In genomic region chr17:32805029-32805976, GRCh38 we compare ENCODE assay signal across 30 cellular contexts.
DNase-seq lines count a peak whose midpoint lies in the region; ATAC-seq and TF ChIP-seq lines count a peak whose summit lies in the region.
"Had no signal": no experiment of that assay in that cellular context is flagged by ENCODE, and none has a peak within 500 bp of the region (broad histone marks: within the 10 kb centered on the region; RNA-seq: fewer than 3 reads in every experiment).

No MANE protein-coding gene starts in this region.

- H3K4me2 ChIP-seq in osteoblast (ENCODE audit: insufficient read depth, low read length) = no peak overlapping the region

- no peak for TF ChIP-seq CTCF in osteoblast (IDR thresholded peaks at IDR 0.05; ENCODE audit: extremely low read depth, low read depth, low read length)

- H3K36me3 ChIP-seq in osteoblast (ENCODE audit: insufficient read depth, low read length) = no peaks in the 10 kb centered on the region
- H3K36me3 ChIP-seq: esophagus muscularis mucosa, SJCRH30, vagina, WERI-Rb-1 had no signal

- DNase-seq in ELR (ENCODE audit: low read depth) (peak; percentile 57), epithelial cell of prostate (ENCODE audit: low read depth, low spot score) (no peak), osteoblast (ENCODE audit: insufficient read length, low spot score, missing footprints) (peak; percentile 76), NCI-H2029 (lab: John Stamatoyannopoulos, UW) (no peak), NCI-H774 (lab: John Stamatoyannopoulos, UW) (no peak), NCI-H82 treated with DMSO at 0.1 percent for 48 hours (lab: John Stamatoyannopoulos, UW; ENCODE audit: unreplicated experiment) (no peak)
- DNase-seq: ACHN; activated CD4-positive, alpha-beta T cell treated with anti-CD3 and anti-CD28 coated beads for 4 hours; activated CD8-positive, alpha-beta T cell treated with anti-CD3 and anti-CD28 coated beads, Interleukin-2, amount 10 ng/mL, durations not matched to agents 7 days and 5 days; activated T-cell treated with anti-CD3 and anti-CD28 coated beads for 4 hours; CD4-positive, alpha-beta memory T cell; H7; KG1; left cardiac atrium; NCI-H1930; NCI-H526 treated with DMSO at 0.1 percent for 48 hours; retina; SJCRH30; small intestine; stimulated activated naive CD8-positive, alpha-beta T cell treated with anti-CD3 and anti-CD28 coated beads, Interleukin-15, Interleukin-2, amounts not matched to agents 100 U/mL and 50 U/mL, for 24 hours; T1000; testis; WERI-Rb-1 had no signal

- H3K27ac ChIP-seq in epithelial cell of prostate (peak overlapping the region; percentile 57), osteoblast (ENCODE audit: low read depth, low read length) (no peak overlapping the region)
- H3K27ac ChIP-seq: esophagus muscularis mucosa, parathyroid adenoma, SJCRH30, testis, vagina, WERI-Rb-1 had no signal

- H2AFZ ChIP-seq in osteoblast (ENCODE audit: low read length) = no peak overlapping the region
- H2AFZ ChIP-seq: parathyroid adenoma had no signal

- H3K9me3 ChIP-seq in osteoblast (ENCODE audit: low read depth, low read length) = no peaks in the 10 kb centered on the region
- H3K9me3 ChIP-seq: esophagus muscularis mucosa, SJCRH30, testis, vagina had no signal

- ATAC-seq in SK-N-SH treated with all-trans-retinoic acid at 6 μM for 48 hours (peak; percentile 70), GM18858 (IDR thresholded peaks at IDR 0.05; ENCODE audit: unreplicated experiment) (no peak)
- ATAC-seq: activated CD8-positive, alpha-beta T cell treated with anti-CD3 and anti-CD28 coated beads, Interleukin-2, amount 10 ng/mL, durations not matched to agents 7 days and 5 days; activated naive CD4-positive, alpha-beta T cell treated with anti-CD3 and anti-CD28 coated beads, Interleukin-2, amount 50 U/mL, for 72 hours; GM12878; left cardiac atrium; stimulated activated naive CD8-positive, alpha-beta T cell treated with anti-CD3 and anti-CD28 coated beads, Interleukin-15, Interleukin-2, amounts not matched to agents 100 U/mL and 50 U/mL, for 24 hours had no signal

- no peaks in the 10 kb centered on the region for H3K79me2 ChIP-seq in osteoblast (ENCODE audit: insufficient read depth, low read length)
- H3K79me2 ChIP-seq: parathyroid adenoma had no signal

- H3K4me3 ChIP-seq in osteoblast (ENCODE audit: insufficient read depth, low read length) = no peak overlapping the region
- H3K4me3 ChIP-seq: esophagus muscularis mucosa, GM12878, SJCRH30, testis, vagina had no signal

- no peaks in the 10 kb centered on the region for H3K27me3 ChIP-seq in osteoblast (ENCODE audit: insufficient read depth, low read length)
- H3K27me3 ChIP-seq: esophagus muscularis mucosa, testis, vagina had no signal

- no peaks in the 10 kb centered on the region for H4K20me1 ChIP-seq in osteoblast (ENCODE audit: insufficient read depth, low read length)

- peaks cover 6% of the 10 kb centered on the region for H3K4me1 ChIP-seq in osteoblast (ENCODE audit: insufficient read depth, low read length)
- H3K4me1 ChIP-seq: parathyroid adenoma, SJCRH30, testis had no signal

TF ChIP-seq in SK-N-SH treated with all-trans-retinoic acid at 6 μM for 48 hours, 23 proteins besides CTCF, POLR2A, EP300 and RAD21:
- no peak for TF ChIP-seq TCF4 (CRISPR knock-in tag; IDR thresholded peaks at IDR 0.05; ENCODE audit: borderline replicate concordance)
- TF ChIP-seq ZC3H10 (CRISPR knock-in tag; IDR thresholded peaks at IDR 0.05) = no peak

Comparison
In these comparisons a context has a peak if more than half of its experiments do, and no peak if none do; other contexts are left out.
1. DNase-seq: peak in ELR (single experiment) and osteoblast (single experiment); none in epithelial cell of prostate (single experiment), NCI-H2029 (single experiment), NCI-H774 (single experiment) and NCI-H82 treated with DMSO at 0.1 percent for 48 hours (single experiment).